ENCODE assay signal across 3 cellular contexts in the genomic region with DNA sequence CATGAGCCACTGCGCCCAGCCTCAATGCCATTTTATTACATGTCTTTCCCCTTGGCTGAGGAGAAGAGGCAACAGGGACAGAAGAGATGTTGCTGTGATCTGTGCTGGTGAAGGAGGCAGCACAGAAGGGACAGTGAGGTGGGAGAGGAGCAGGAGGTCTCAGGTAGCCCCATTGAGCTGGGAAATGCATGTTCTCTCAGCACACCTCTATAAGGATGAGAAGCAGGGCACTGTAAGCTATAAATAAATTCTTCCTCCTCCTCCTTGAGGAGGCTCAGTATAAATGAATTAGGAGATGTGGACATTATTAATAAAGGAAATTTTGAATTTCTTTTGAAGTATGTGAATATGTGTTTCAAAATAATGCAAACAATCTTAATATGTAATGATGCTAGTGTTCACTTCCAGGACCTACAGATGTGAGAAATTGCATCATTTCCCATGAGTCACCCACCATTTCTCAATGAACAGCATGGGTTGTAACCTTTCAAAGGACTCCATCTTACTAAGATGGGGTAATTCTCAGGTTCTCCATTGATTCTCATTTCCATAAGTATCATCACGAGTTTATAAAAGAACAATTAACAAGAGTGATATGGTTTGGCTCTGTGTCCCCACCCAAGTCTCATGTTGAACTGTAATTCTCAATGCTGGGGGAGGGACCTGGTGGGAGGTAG.
TF ChIP-seq lines count a peak whose summit lies in the region.

No MANE protein-coding gene starts in this region.

TF ChIP-seq in SK-N-SH, 30 proteins besides CTCF, POLR2A, EP300 and RAD21 (continued from another document):
- TF ChIP-seq SMC3 (IDR thresholded peaks at IDR 0.05; ENCODE audit: low read depth, low read length): no peak
- TF ChIP-seq JUND (IDR thresholded peaks at IDR 0.05): no peak
- no peak for TF ChIP-seq FOSL2 (IDR thresholded peaks at IDR 0.05; ENCODE audit: borderline replicate concordance, low read depth)
- no peak for TF ChIP-seq FOXM1 (IDR thresholded peaks at IDR 0.05; ENCODE audit: low read depth)

TF ChIP-seq in SK-N-SH treated with all-trans-retinoic acid at 6 μM for 48 hours, 23 proteins besides CTCF, POLR2A, EP300 and RAD21 (continued from another document):
- TF ChIP-seq, protein P1, sequence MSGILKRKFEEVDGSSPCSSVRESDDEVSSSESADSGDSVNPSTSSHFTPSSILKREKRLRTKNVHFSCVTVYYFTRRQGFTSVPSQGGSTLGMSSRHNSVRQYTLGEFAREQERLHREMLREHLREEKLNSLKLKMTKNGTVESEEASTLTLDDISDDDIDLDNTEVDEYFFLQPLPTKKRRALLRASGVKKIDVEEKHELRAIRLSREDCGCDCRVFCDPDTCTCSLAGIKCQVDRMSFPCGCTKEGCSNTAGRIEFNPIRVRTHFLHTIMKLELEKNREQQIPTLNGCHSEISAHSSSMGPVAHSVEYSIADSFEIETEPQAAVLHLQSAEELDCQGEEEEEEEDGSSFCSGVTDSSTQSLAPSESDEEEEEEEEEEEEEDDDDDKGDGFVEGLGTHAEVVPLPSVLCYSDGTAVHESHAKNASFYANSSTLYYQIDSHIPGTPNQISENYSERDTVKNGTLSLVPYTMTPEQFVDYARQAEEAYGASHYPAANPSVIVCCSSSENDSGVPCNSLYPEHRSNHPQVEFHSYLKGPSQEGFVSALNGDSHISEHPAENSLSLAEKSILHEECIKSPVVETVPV (CRISPR knock-in tag; IDR thresholded peaks at IDR 0.05): no peak
- TF ChIP-seq BACH2 (CRISPR knock-in tag; IDR thresholded peaks at IDR 0.05; ENCODE audit: borderline replicate concordance) (no peak), CSDC2 (CRISPR knock-in tag; IDR thresholded peaks at IDR 0.05) (no peak), ZC3H10 (CRISPR knock-in tag; IDR thresholded peaks at IDR 0.05) (no peak)

TF ChIP-seq in K562, 482 proteins besides CTCF, POLR2A, EP300 and RAD21 (continued from another document and continues in another):
- TF ChIP-seq, protein P2, sequence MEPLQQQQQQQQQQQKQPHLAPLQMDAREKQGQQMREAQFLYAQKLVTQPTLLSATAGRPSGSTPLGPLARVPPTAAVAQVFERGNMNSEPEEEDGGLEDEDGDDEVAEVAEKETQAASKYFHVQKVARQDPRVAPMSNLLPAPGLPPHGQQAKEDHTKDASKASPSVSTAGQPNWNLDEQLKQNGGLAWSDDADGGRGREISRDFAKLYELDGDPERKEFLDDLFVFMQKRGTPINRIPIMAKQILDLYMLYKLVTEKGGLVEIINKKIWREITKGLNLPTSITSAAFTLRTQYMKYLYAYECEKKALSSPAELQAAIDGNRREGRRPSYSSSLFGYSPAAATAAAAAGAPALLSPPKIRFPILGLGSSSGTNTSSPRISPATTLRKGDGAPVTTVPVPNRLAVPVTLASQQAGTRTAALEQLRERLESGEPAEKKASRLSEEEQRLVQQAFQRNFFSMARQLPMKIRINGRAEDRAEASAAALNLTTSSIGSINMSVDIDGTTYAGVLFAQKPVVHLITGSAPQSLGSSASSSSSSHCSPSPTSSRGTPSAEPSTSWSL (CRISPR knock-in tag; IDR thresholded peaks at IDR 0.05; ENCODE audit: borderline replicate concordance): no peak
- TF ChIP-seq CEBPB (tag; IDR thresholded peaks at IDR 0.05): peak; percentile 71
- no peak for TF ChIP-seq KLF13 (tag; IDR thresholded peaks at IDR 0.05; ENCODE audit: borderline replicate concordance, low read depth)
- peak; percentile 81 for TF ChIP-seq JUND (IDR thresholded peaks at IDR 0.05; ENCODE audit: borderline replicate concordance, low read depth, low read length)
- peak; percentile 72; the same call in 2 of the 3 replicates for TF ChIP-seq JUND (tag; IDR thresholded peaks at IDR 0.05; ENCODE audit: borderline replicate concordance, low read depth, low read length)
- TF ChIP-seq ZNF3 (CRISPR knock-in tag; IDR thresholded peaks at IDR 0.05): no peak
- TF ChIP-seq FOXK2 (conservative IDR thresholded peaks at IDR 0.05 in 1 of 2, IDR thresholded peaks at IDR 0.05 in 1 of 2; ENCODE audit: low read depth in 2 of 2): no peak
- no peak for TF ChIP-seq MECOM (CRISPR knock-in tag; IDR thresholded peaks at IDR 0.05)
- TF ChIP-seq, protein P3, sequence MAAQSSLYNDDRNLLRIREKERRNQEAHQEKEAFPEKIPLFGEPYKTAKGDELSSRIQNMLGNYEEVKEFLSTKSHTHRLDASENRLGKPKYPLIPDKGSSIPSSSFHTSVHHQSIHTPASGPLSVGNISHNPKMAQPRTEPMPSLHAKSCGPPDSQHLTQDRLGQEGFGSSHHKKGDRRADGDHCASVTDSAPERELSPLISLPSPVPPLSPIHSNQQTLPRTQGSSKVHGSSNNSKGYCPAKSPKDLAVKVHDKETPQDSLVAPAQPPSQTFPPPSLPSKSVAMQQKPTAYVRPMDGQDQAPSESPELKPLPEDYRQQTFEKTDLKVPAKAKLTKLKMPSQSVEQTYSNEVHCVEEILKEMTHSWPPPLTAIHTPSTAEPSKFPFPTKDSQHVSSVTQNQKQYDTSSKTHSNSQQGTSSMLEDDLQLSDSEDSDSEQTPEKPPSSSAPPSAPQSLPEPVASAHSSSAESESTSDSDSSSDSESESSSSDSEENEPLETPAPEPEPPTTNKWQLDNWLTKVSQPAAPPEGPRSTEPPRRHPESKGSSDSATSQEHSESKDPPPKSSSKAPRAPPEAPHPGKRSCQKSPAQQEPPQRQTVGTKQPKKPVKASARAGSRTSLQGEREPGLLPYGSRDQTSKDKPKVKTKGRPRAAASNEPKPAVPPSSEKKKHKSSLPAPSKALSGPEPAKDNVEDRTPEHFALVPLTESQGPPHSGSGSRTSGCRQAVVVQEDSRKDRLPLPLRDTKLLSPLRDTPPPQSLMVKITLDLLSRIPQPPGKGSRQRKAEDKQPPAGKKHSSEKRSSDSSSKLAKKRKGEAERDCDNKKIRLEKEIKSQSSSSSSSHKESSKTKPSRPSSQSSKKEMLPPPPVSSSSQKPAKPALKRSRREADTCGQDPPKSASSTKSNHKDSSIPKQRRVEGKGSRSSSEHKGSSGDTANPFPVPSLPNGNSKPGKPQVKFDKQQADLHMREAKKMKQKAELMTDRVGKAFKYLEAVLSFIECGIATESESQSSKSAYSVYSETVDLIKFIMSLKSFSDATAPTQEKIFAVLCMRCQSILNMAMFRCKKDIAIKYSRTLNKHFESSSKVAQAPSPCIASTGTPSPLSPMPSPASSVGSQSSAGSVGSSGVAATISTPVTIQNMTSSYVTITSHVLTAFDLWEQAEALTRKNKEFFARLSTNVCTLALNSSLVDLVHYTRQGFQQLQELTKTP (IDR thresholded peaks at IDR 0.05; ENCODE audit: low read depth in 1 of 2, partially characterized antibody in 2 of 2): peak in 1 of 2 experiments; percentile 87
- no peak for TF ChIP-seq ARNT (IDR thresholded peaks at IDR 0.05)
- TF ChIP-seq ELF1 (tag; IDR thresholded peaks at IDR 0.05): no peak
- TF ChIP-seq, protein P4, sequence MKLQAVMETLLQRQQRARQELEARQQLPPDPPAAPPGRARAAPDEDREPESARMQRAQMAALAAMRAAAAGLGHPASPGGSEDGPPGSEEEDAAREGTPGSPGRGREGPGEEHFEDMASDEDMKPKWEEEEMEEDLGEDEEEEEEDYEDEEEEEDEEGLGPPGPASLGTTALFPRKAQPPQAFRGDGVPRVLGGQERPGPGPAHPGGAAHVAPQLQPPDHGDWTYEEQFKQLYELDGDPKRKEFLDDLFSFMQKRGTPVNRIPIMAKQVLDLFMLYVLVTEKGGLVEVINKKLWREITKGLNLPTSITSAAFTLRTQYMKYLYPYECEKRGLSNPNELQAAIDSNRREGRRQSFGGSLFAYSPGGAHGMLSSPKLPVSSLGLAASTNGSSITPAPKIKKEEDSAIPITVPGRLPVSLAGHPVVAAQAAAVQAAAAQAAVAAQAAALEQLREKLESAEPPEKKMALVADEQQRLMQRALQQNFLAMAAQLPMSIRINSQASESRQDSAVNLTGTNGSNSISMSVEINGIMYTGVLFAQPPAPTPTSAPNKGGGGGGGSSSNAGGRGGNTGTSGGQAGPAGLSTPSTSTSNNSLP (IDR thresholded peaks at IDR 0.05; ENCODE audit: borderline replicate concordance, low read depth, low read length): no peak
- TF ChIP-seq FOSL1 (tag; conservative IDR thresholded peaks at IDR 0.05): peak; percentile 88
- peak; percentile 56; the same call in 1 of the 2 replicates for TF ChIP-seq ETV1 (tag; conservative IDR thresholded peaks at IDR 0.05; ENCODE audit: low read depth)
- TF ChIP-seq, protein P5, sequence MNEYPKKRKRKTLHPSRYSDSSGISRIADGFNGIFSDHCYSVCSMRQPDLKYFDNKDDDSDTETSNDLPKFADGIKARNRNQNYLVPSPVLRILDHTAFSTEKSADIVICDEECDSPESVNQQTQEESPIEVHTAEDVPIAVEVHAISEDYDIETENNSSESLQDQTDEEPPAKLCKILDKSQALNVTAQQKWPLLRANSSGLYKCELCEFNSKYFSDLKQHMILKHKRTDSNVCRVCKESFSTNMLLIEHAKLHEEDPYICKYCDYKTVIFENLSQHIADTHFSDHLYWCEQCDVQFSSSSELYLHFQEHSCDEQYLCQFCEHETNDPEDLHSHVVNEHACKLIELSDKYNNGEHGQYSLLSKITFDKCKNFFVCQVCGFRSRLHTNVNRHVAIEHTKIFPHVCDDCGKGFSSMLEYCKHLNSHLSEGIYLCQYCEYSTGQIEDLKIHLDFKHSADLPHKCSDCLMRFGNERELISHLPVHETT (CRISPR knock-in tag; conservative IDR thresholded peaks at IDR 0.05 in 1 of 2, IDR thresholded peaks at IDR 0.05 in 1 of 2): no peak
- TF ChIP-seq TAF9B (IDR thresholded peaks at IDR 0.05; ENCODE audit: partially characterized antibody): no peak
- TF ChIP-seq ZBTB7A (IDR thresholded peaks at IDR 0.05; ENCODE audit: borderline replicate concordance, control insufficient read depth, low read depth, low read length): no peak
- no peak for TF ChIP-seq PRPF4 (IDR thresholded peaks at IDR 0.05; ENCODE audit: insufficient read depth, low read depth, low read length, poor library complexity, severe bottlenecking)
- TF ChIP-seq TRIM24 (IDR thresholded peaks at IDR 0.05): peak; percentile 86 to 90
- no peak for TF ChIP-seq WHSC1 (IDR thresholded peaks at IDR 0.05; ENCODE audit: low read length)
- TF ChIP-seq, protein P6, sequence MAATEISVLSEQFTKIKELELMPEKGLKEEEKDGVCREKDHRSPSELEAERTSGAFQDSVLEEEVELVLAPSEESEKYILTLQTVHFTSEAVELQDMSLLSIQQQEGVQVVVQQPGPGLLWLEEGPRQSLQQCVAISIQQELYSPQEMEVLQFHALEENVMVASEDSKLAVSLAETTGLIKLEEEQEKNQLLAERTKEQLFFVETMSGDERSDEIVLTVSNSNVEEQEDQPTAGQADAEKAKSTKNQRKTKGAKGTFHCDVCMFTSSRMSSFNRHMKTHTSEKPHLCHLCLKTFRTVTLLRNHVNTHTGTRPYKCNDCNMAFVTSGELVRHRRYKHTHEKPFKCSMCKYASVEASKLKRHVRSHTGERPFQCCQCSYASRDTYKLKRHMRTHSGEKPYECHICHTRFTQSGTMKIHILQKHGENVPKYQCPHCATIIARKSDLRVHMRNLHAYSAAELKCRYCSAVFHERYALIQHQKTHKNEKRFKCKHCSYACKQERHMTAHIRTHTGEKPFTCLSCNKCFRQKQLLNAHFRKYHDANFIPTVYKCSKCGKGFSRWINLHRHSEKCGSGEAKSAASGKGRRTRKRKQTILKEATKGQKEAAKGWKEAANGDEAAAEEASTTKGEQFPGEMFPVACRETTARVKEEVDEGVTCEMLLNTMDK (IDR thresholded peaks at IDR 0.05; ENCODE audit: borderline replicate concordance, insufficient read depth, low read depth, low read length, poor library complexity, severe bottlenecking): no peak
- TF ChIP-seq, protein P7, sequence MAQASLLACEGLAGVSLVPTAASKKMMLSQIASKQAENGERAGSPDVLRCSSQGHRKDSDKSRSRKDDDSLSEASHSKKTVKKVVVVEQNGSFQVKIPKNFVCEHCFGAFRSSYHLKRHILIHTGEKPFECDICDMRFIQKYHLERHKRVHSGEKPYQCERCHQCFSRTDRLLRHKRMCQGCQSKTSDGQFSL (CRISPR knock-in tag; IDR thresholded peaks at IDR 0.05): no peak
- TF ChIP-seq, protein P7 (tag; IDR thresholded peaks at IDR 0.05): no peak
- TF ChIP-seq, protein P8, sequence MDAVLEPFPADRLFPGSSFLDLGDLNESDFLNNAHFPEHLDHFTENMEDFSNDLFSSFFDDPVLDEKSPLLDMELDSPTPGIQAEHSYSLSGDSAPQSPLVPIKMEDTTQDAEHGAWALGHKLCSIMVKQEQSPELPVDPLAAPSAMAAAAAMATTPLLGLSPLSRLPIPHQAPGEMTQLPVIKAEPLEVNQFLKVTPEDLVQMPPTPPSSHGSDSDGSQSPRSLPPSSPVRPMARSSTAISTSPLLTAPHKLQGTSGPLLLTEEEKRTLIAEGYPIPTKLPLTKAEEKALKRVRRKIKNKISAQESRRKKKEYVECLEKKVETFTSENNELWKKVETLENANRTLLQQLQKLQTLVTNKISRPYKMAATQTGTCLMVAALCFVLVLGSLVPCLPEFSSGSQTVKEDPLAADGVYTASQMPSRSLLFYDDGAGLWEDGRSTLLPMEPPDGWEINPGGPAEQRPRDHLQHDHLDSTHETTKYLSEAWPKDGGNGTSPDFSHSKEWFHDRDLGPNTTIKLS (IDR thresholded peaks at IDR 0.05; ENCODE audit: borderline replicate concordance, low read depth): no peak
- TF ChIP-seq ZNF57 (CRISPR knock-in tag; IDR thresholded peaks at IDR 0.05): no peak
- TF ChIP-seq DMBX1 (CRISPR knock-in tag; IDR thresholded peaks at IDR 0.05; ENCODE audit: borderline replicate concordance): no peak
- no peak for TF ChIP-seq PPARD (CRISPR knock-in tag; IDR thresholded peaks at IDR 0.05)
- no peak for TF ChIP-seq THRAP3 (IDR thresholded peaks at IDR 0.05; ENCODE audit: borderline replicate concordance)
- TF ChIP-seq TCFL5 (CRISPR knock-in tag; conservative IDR thresholded peaks at IDR 0.05): no peak
- no peak for TF ChIP-seq SAFB (IDR thresholded peaks at IDR 0.05; ENCODE audit: borderline replicate concordance, low read depth, low read length)
- TF ChIP-seq, protein P9, sequence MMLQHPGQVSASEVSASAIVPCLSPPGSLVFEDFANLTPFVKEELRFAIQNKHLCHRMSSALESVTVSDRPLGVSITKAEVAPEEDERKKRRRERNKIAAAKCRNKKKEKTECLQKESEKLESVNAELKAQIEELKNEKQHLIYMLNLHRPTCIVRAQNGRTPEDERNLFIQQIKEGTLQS (IDR thresholded peaks at IDR 0.05): peak; percentile 93
- TF ChIP-seq, protein P9 (CRISPR knock-in tag; conservative IDR thresholded peaks at IDR 0.05): no peak
- TF ChIP-seq SMARCC2 (IDR thresholded peaks at IDR 0.05; ENCODE audit: low read depth): no peak
- TF ChIP-seq, protein P10, sequence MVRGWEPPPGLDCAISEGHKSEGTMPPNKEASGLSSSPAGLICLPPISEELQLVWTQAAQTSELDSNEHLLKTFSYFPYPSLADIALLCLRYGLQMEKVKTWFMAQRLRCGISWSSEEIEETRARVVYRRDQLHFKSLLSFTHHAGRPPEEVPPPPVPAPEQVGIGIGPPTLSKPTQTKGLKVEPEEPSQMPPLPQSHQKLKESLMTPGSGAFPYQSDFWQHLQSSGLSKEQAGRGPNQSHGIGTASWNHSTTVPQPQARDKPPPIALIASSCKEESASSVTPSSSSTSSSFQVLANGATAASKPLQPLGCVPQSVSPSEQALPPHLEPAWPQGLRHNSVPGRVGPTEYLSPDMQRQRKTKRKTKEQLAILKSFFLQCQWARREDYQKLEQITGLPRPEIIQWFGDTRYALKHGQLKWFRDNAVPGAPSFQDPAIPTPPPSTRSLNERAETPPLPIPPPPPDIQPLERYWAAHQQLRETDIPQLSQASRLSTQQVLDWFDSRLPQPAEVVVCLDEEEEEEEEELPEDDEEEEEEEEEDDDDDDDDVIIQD (CRISPR knock-in tag; IDR thresholded peaks at IDR 0.05): no peak
- no peak for TF ChIP-seq SPI1 (IDR thresholded peaks at IDR 0.05; ENCODE audit: borderline replicate concordance, low read depth, low read length)
